10 cellular contexts compared by ENCODE assay signal in genomic region chr2:11292464-11293255, GRCh38. TPM values are rescaled to one million over a fixed set of nuclear protein-coding genes. Genes with fewer than 3 reads are reported as not detected.
DNase-seq lines count a peak whose midpoint lies in the region; ATAC-seq and TF ChIP-seq lines count a peak whose summit lies in the region.
"Had no signal": no experiment of that assay in that cellular context is flagged by ENCODE, and none has a peak within 500 bp of the region (broad histone marks: within the 10 kb centered on the region; RNA-seq: fewer than 3 reads in every experiment).

No MANE protein-coding gene starts in this region.

- H3K9me3 ChIP-seq in HUES48 (ENCODE audit: control insufficient read depth, insufficient read depth, low read length) = no peaks in the 10 kb centered on the region

- H3K27ac ChIP-seq in HUES48 (ENCODE audit: low read depth, low read length) (peak overlapping the region; percentile 56), coronary artery (peak overlapping the region in 1 of 2 donors; percentile 17)

- no peaks in the 10 kb centered on the region for H3K36me3 Mint-ChIP-seq in stimulated activated naive B cell treated with anti-CD40 and anti-IgM and Interleukin-4, amounts not matched to agents 10 μg/mL and 1 μg/mL and 100 μg/mL, for 72 hours

- H3K4me3 ChIP-seq in AG09309 (ENCODE audit: control insufficient read depth, low read depth, low read length) (no peak overlapping the region), HUES48 (ENCODE audit: low read depth, low read length) (no peak overlapping the region), coronary artery (no peak overlapping the region)

- DNase-seq in AG09309 (ENCODE audit: low read depth) = peak; percentile 78
- peak; percentile 8 for DNase-seq in astrocyte of the hippocampus (ENCODE audit: low read depth, low spot score)
- DNase-seq in left colon = no peak
- DNase-seq in stimulated activated naive B cell treated with anti-CD40 and anti-IgM and Interleukin-4, amounts not matched to agents 10 μg/mL and 1 μg/mL and 100 μg/mL, for 72 hours = no peak
- DNase-seq in coronary artery (ENCODE audit: low spot score) = no peak
- no peak for DNase-seq in stimulated activated naive CD4-positive, alpha-beta T cell treated with Interleukin-2 at 50 U/mL for 16 hours (lab: John Stamatoyannopoulos, UW)
- DNase-seq: activated CD4-positive, alpha-beta T cell treated with anti-CD3 and anti-CD28 coated beads, Interleukin-2, amount 10 ng/mL, durations not matched to agents 7 days and 5 days; DMS53 had no signal

- no peaks in the 10 kb centered on the region for H3K27me3 ChIP-seq in HUES48 (ENCODE audit: control insufficient read depth, insufficient read depth, low read length)

- ATAC-seq in left colon (peak; percentile 73), HG03432 (IDR thresholded peaks at IDR 0.05; ENCODE audit: unreplicated experiment) (no peak)
- no peak for ATAC-seq in stimulated activated naive B cell treated with anti-CD40 and anti-IgM and Interleukin-4, amounts not matched to agents 10 μg/mL and 1 μg/mL and 100 μg/mL, for 72 hours (replicated peaks)

- no peak overlapping the region for H3K4me3 Mint-ChIP-seq in stimulated activated naive B cell treated with anti-CD40 and anti-IgM and Interleukin-4, amounts not matched to agents 10 μg/mL and 1 μg/mL and 100 μg/mL, for 72 hours
- H3K4me3 Mint-ChIP-seq: activated CD4-positive, alpha-beta T cell treated with anti-CD3 and anti-CD28 coated beads, Interleukin-2, amount 10 ng/mL, durations not matched to agents 7 days and 5 days had no signal

- intact Hi-C loops in left colon (cut with DNase I, micrococcal nuclease) = no loop called here

- H3K27me3 Mint-ChIP-seq in stimulated activated naive B cell treated with anti-CD40 and anti-IgM and Interleukin-4, amounts not matched to agents 10 μg/mL and 1 μg/mL and 100 μg/mL, for 72 hours = no peaks in the 10 kb centered on the region
- H3K27me3 Mint-ChIP-seq: activated CD4-positive, alpha-beta T cell treated with anti-CD3 and anti-CD28 coated beads, Interleukin-2, amount 10 ng/mL, durations not matched to agents 7 days and 5 days had no signal

- TF ChIP-seq CTCF in AG09309 (IDR thresholded peaks at IDR 0.05; ENCODE audit: control insufficient read depth, insufficient read depth, low read depth, low read length, missing control alignments) (no peak), coronary artery (IDR thresholded peaks at IDR 0.05) (no peak)

- H3K36me3 ChIP-seq in HUES48 (ENCODE audit: control insufficient read depth, insufficient read depth, low read length) = no peaks in the 10 kb centered on the region

- no peak overlapping the region for H3K27ac Mint-ChIP-seq in stimulated activated naive B cell treated with anti-CD40 and anti-IgM and Interleukin-4, amounts not matched to agents 10 μg/mL and 1 μg/mL and 100 μg/mL, for 72 hours
- H3K27ac Mint-ChIP-seq: activated CD4-positive, alpha-beta T cell treated with anti-CD3 and anti-CD28 coated beads, Interleukin-2, amount 10 ng/mL, durations not matched to agents 7 days and 5 days had no signal

- H3K4me1 Mint-ChIP-seq in stimulated activated naive B cell treated with anti-CD40 and anti-IgM and Interleukin-4, amounts not matched to agents 10 μg/mL and 1 μg/mL and 100 μg/mL, for 72 hours = peaks cover 15 to 33% of the 10 kb centered on the region in 2 donors

- peaks cover 13% of the 10 kb centered on the region for H3K4me1 ChIP-seq in HUES48 (ENCODE audit: control insufficient read depth, insufficient read depth, low read length)

- H3K9ac ChIP-seq in HUES48 (ENCODE audit: low read depth, low read length) = no peak overlapping the region

- peaks cover 0 to 3% of the 10 kb centered on the region in 2 donors for H3K9me3 Mint-ChIP-seq in stimulated activated naive B cell treated with anti-CD40 and anti-IgM and Interleukin-4, amounts not matched to agents 10 μg/mL and 1 μg/mL and 100 μg/mL, for 72 hours
- H3K9me3 Mint-ChIP-seq: activated CD4-positive, alpha-beta T cell treated with anti-CD3 and anti-CD28 coated beads, Interleukin-2, amount 10 ng/mL, durations not matched to agents 7 days and 5 days had no signal

RNA-seq across cellular contexts. Expression of gene ROCK2, which starts 51.8 kb away (rescaled TPM):
- total RNA-seq in left colon = 10 to 100 TPM; 78.4 to 90.9 TPM

Comparison
In these comparisons a context has a peak if more than half of its experiments do, and no peak if none do; other contexts are left out.
1. DNase-seq: peak in AG09309 (single experiment) and astrocyte of the hippocampus (single experiment); none in left colon (0 of 2), stimulated activated naive B cell treated with anti-CD40 and anti-IgM and Interleukin-4, amounts not matched to agents 10 μg/mL and 1 μg/mL and 100 μg/mL, for 72 hours (single experiment), coronary artery (single experiment) and stimulated activated naive CD4-positive, alpha-beta T cell treated with Interleukin-2 at 50 U/mL for 16 hours (single experiment).